9 cellular contexts compared by ENCODE assay signal in genomic region chr2:148658807-148659722, GRCh38. TPM values are rescaled to one million over a fixed set of nuclear protein-coding genes. Genes with fewer than 3 reads are reported as not detected.
DNase-seq lines count a peak whose midpoint lies in the region; ATAC-seq, FAIRE-seq and TF ChIP-seq lines count a peak whose summit lies in the region.
"Had no signal": no experiment of that assay in that cellular context is flagged by ENCODE, and none has a peak within 500 bp of the region (broad histone marks: within the 10 kb centered on the region; RNA-seq: fewer than 3 reads in every experiment).

No MANE protein-coding gene starts in this region.

- WGBS in A549 (ENCODE audit: missing lambda C conversion rate) = 65% methylated on average over 2 of the region's 2 CpGs
- WGBS in SK-N-SH (ENCODE audit: low lambda C conversion rate) = 91% methylated on average over 2 of the region's 2 CpGs

- H3K27ac ChIP-seq in A549 (no peak overlapping the region), SK-N-SH (ENCODE audit: low read depth in 2 of 2, low read length in 1 of 2) (no peak overlapping the region), left lung (peak overlapping the region in 1 of 2 donors; percentile 26), ascending aorta (no peak overlapping the region)
- H3K27ac ChIP-seq: cardiac muscle cell had no signal

- H3K4me1 ChIP-seq in A549 (peaks cover 18% of the 10 kb centered on the region), SK-N-SH (ENCODE audit: control insufficient read depth in 1 of 2, insufficient read depth in 2 of 2, low read depth in 1 of 2, low read length in 1 of 2) (peaks cover 4 to 17% of the 10 kb centered on the region in 2 experiments; a peak in 3 of 4 replicates), left lung (peaks cover 3 to 66% of the 10 kb centered on the region in 2 donors), ascending aorta (peaks cover 0 to 5% of the 10 kb centered on the region in 2 donors)

- CTCF ChIA-PET in A549 (lab: Yijun Ruan, JAX) = no interaction called here
- CTCF ChIA-PET in SK-N-SH (lab: Yijun Ruan, JAX) = no interaction called here

- TF ChIP-seq EP300 in A549 (IDR thresholded peaks at IDR 0.05) (no peak), SK-N-SH (IDR thresholded peaks at IDR 0.05; ENCODE audit: borderline replicate concordance in 1 of 2, low read depth in 1 of 2, low read length in 1 of 2) (no peak)

- peaks cover 98% of the 10 kb centered on the region for H3K79me2 ChIP-seq in SK-N-SH (ENCODE audit: insufficient read depth)

- POLR2A ChIA-PET in A549 (lab: Yijun Ruan, JAX) = no interaction called here
- POLR2A ChIA-PET in SK-N-SH (lab: Yijun Ruan, JAX) = no interaction called here

- intact Hi-C loops in left lung (cut with DNase I) (no loop called here), ascending aorta (cut with DNase I) (no loop called here), left colon (cut with DNase I, micrococcal nuclease) (no loop called here)

- no peak for TF ChIP-seq POLR2A in A549 (IDR thresholded peaks at IDR 0.05; ENCODE audit: low read length)

- no peak for FAIRE-seq in A549 (lab: Jason Lieb, UNC)

- no peak overlapping the region for H2AFZ ChIP-seq in SK-N-SH (ENCODE audit: low read depth)

- H3K9ac ChIP-seq in SK-N-SH = no peak overlapping the region

- H3K4me2 ChIP-seq in A549 (no peak overlapping the region; the same call in 2 of the 3 replicates), SK-N-SH (no peak overlapping the region)

- no peaks in the 10 kb centered on the region for H3K9me2 ChIP-seq in SK-N-SH

- peaks cover 76% of the 10 kb centered on the region for H4K20me1 ChIP-seq in SK-N-SH (ENCODE audit: insufficient read depth)

- 0 out of 6 replicates have a peak, but pooled peaks of 1 of the 2 experiments have one; percentile 47 for ATAC-seq in A549
- peak; percentile 95 for ATAC-seq in GM19023 (IDR thresholded peaks at IDR 0.05; ENCODE audit: unreplicated experiment)
- peak; percentile 73 for ATAC-seq in HG03095 (IDR thresholded peaks at IDR 0.05; ENCODE audit: unreplicated experiment)
- peak; percentile 26 for ATAC-seq in left lung
- ATAC-seq in left colon = no peak

- DNase-seq in A549 (ENCODE audit: low read depth in 1 of 2, low spot score in 1 of 2) (peak in 1 of 2 experiments; percentile 22), SK-N-SH (no peak), left lung (no peak), ascending aorta (ENCODE audit: low spot score in 2 of 2) (no peak), MG63 (no peak), left colon (no peak)

- TF ChIP-seq RAD21 in A549 (conservative IDR thresholded peaks at IDR 0.05 in 1 of 2, IDR thresholded peaks at IDR 0.05 in 1 of 2) (no peak), SK-N-SH (IDR thresholded peaks at IDR 0.05; ENCODE audit: low read length) (no peak)

- TF ChIP-seq CTCF in A549 (IDR thresholded peaks at IDR 0.05) (no peak), SK-N-SH (IDR thresholded peaks at IDR 0.05) (no peak), left lung (IDR thresholded peaks at IDR 0.05) (no peak), ascending aorta (IDR thresholded peaks at IDR 0.05) (no peak)

- no peaks in the 10 kb centered on the region for H3F3A ChIP-seq in SK-N-SH (replicated peaks; ENCODE audit: insufficient read depth)

- H3K4me3 ChIP-seq in A549 = no peak overlapping the region
- H3K4me3 ChIP-seq in SK-N-SH (ENCODE audit: low read depth in 2 of 2, low read length in 1 of 2) = no peak overlapping the region
- H3K4me3 ChIP-seq in left lung = no peak overlapping the region
- no peak overlapping the region for H3K4me3 ChIP-seq in ascending aorta
- no peak overlapping the region for H3K4me3 ChIP-seq in MG63
- H3K4me3 ChIP-seq: cardiac muscle cell had no signal

- H3K9me3 ChIP-seq in A549 (no peaks in the 10 kb centered on the region), SK-N-SH (no peaks in the 10 kb centered on the region), left lung (no peaks in the 10 kb centered on the region), ascending aorta (no peaks in the 10 kb centered on the region), MG63 (no peaks in the 10 kb centered on the region)

- no peaks in the 10 kb centered on the region for H3K27me3 ChIP-seq in SK-N-SH (ENCODE audit: insufficient read depth)
- H3K27me3 ChIP-seq in left lung = no peaks in the 10 kb centered on the region
- H3K27me3 ChIP-seq in ascending aorta = no peaks in the 10 kb centered on the region
- no peaks in the 10 kb centered on the region for H3K27me3 ChIP-seq in MG63
- H3K27me3 ChIP-seq: cardiac muscle cell had no signal

- no peaks in the 10 kb centered on the region for H3K36me3 ChIP-seq in SK-N-SH (replicated peaks in 1 of 2; ENCODE audit: control insufficient read depth in 1 of 2, insufficient read depth in 2 of 2, low read length in 1 of 2)
- H3K36me3 ChIP-seq in left lung = no peaks in the 10 kb centered on the region
- H3K36me3 ChIP-seq in ascending aorta = no peaks in the 10 kb centered on the region
- no peaks in the 10 kb centered on the region for H3K36me3 ChIP-seq in MG63
- H3K36me3 ChIP-seq: cardiac muscle cell had no signal

TF ChIP-seq in A549, 52 proteins besides CTCF, POLR2A, EP300 and RAD21:
- TF ChIP-seq SMC3 (IDR thresholded peaks at IDR 0.05) (no peak), FOSL2 (IDR thresholded peaks at IDR 0.05) (no peak), FOSL2 (CRISPR knock-in tag; IDR thresholded peaks at IDR 0.05) (peak; percentile 66), POLR2AphosphoS2 (conservative IDR thresholded peaks at IDR 0.05; ENCODE audit: low read length) (no peak)

TF ChIP-seq in SK-N-SH, 30 proteins besides CTCF, POLR2A, EP300 and RAD21:
- TF ChIP-seq MXI1 (IDR thresholded peaks at IDR 0.05; ENCODE audit: low read depth, low read length) = no peak
- TF ChIP-seq FOSL2 (IDR thresholded peaks at IDR 0.05; ENCODE audit: borderline replicate concordance, low read depth) = peak; percentile 3; the same call in 1 of the 2 replicates

RNA-seq across cellular contexts. Expression of gene EPC2, which starts 14.5 kb away (rescaled TPM):
- polyA plus RNA-seq in A549 (2011; rRNA removed) (19.8 and 23.0 TPM in 2 replicates), A549 (2017; fragmentation: RNase III; extraction: RNeasy Plus Mini Kit Qiagen cat#74134 plus additional on column Dnase treatment) (8.8 to 9.7 TPM (median 8.8 TPM) in 3 replicates), SK-N-SH (2012; rRNA removed) (8.8 and 13.4 TPM in 2 replicates)
- polyA plus RNA-seq in A549 (2012; cell fraction: cytosol; rRNA removed) = 6.5 and 7.7 TPM in 2 replicates
- 4.2 and 4.9 TPM in 2 replicates for polyA plus RNA-seq in A549 (2012; cell fraction: nucleus; rRNA removed)
- 23.4 and 26.4 TPM in 2 replicates for polyA minus RNA-seq in A549 (2011; rRNA and poly(A)+ RNA removed)
- polyA plus RNA-seq in SK-N-SH (2012; cell fraction: cytosol; rRNA removed) = 12.3 and 12.7 TPM in 2 replicates
- 4.2 and 12.6 TPM in 2 replicates for polyA plus RNA-seq in SK-N-SH (2012; cell fraction: nucleus; rRNA removed)
- total RNA-seq in left lung (10 to 100 TPM; 28.7 to 30.6 TPM), ascending aorta (6.5 TPM), left colon (10 to 100 TPM; 19.7 to 25.4 TPM)
- total RNA-seq in MG63 (2014; rRNA removed; shearing (Covaris generic); ENCODE audit: low replicate concordance) = 12.6 and 18.9 TPM in 2 replicates
